8 cellular contexts compared by ENCODE assay signal in the genomic region with DNA sequence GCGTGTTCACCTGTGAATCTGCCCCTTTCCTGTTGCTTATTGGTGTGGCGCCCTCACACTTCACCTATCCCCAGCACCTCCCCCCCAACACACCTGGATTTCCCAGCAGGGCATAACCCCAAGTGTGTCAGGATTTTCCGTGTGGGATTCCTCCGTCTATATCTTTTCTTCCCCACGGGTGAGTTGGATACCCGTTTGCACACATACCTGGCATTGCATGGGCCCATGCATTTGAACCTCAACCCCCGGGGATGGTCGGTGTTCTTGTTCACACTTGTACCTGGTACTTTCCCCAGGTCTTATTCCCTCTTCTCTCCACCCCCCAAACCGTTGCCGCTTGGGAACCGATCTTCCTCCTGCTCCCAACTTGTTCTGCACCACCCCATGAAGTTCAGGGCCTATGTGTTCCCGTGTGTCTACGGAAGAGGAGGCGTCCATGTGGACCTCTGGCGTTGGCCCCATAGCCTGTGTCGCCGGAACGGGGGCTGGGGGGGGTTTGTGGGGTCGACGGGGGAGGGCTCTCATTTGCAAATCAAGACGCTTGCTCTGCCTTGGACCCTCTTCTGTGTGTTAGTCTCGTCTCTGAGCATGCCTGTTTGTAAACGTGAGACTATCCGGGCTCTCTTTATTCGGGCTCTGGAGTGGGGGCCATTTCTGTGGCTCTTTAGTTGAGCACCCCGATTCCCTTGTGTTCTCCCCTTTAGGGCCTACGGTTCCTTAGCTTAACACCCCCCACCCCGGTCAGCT. TPM values are rescaled to one million over a fixed set of nuclear protein-coding genes. Genes with fewer than 3 reads are reported as not detected.
DNase-seq lines count a peak whose midpoint lies in the region; ATAC-seq, FAIRE-seq and TF ChIP-seq lines count a peak whose summit lies in the region.

No MANE protein-coding gene starts in this region.

- H3K27ac Mint-ChIP-seq in activated naive CD8-positive, alpha-beta T cell treated with anti-CD3 and anti-CD28 coated beads, Interleukin-2, amount 10 ng/mL, durations not matched to agents 7 days and 5 days = peak overlapping the region; percentile 88

- H3K27me3 Mint-ChIP-seq in activated naive CD8-positive, alpha-beta T cell treated with anti-CD3 and anti-CD28 coated beads, Interleukin-2, amount 10 ng/mL, durations not matched to agents 7 days and 5 days = peaks cover 4% of the 10 kb centered on the region

- peaks cover 30% of the 10 kb centered on the region for H3K4me1 Mint-ChIP-seq in activated naive CD8-positive, alpha-beta T cell treated with anti-CD3 and anti-CD28 coated beads, Interleukin-2, amount 10 ng/mL, durations not matched to agents 7 days and 5 days

- H3K9ac ChIP-seq in kidney (ENCODE audit: low read length in 2 of 2) = peak overlapping the region in 1 of 2 donors; percentile 40

- H3K27me3 ChIP-seq in stomach = no peaks in the 10 kb centered on the region

- peak overlapping the region; percentile 91 for H3K4me3 Mint-ChIP-seq in activated naive CD8-positive, alpha-beta T cell treated with anti-CD3 and anti-CD28 coated beads, Interleukin-2, amount 10 ng/mL, durations not matched to agents 7 days and 5 days

- FAIRE-seq in kidney (lab: Jason Lieb, UNC) = no peak

- H3K4me1 ChIP-seq in kidney (ENCODE audit: control insufficient read depth in 1 of 2, insufficient read depth in 1 of 2, low read depth in 1 of 2, low read length in 2 of 2) (peaks cover 0 to 15% of the 10 kb centered on the region in 2 donors), stomach (peaks cover 21 to 53% (median 45%) of the 10 kb centered on the region in 4 donors)

- no peak for TF ChIP-seq CTCF in kidney (IDR thresholded peaks at IDR 0.05; ENCODE audit: borderline replicate concordance, extremely low read depth, insufficient read depth)
- no peak for TF ChIP-seq CTCF in stomach (IDR thresholded peaks at IDR 0.05)

- H3K9me3 ChIP-seq in kidney (ENCODE audit: control insufficient read depth in 1 of 2, low read length in 2 of 2) (no peaks in the 10 kb centered on the region), stomach (no peaks in the 10 kb centered on the region)

- peak overlapping the region; percentile 86 for H3K4me3 ChIP-seq in GM08714 (ENCODE audit: low read length)
- H3K4me3 ChIP-seq in kidney (ENCODE audit: low read length in 2 of 2) = peak overlapping the region; percentile 73 to 79
- peak overlapping the region; percentile 70 to 95 (median 90) for H3K4me3 ChIP-seq in stomach

- H3K36me3 ChIP-seq in kidney (ENCODE audit: control insufficient read depth in 1 of 2, insufficient read depth in 2 of 2, low read length in 2 of 2) = peaks cover 0 to 10% of the 10 kb centered on the region in 2 donors
- H3K36me3 ChIP-seq in stomach = peaks cover 35 to 39% (median 38%) of the 10 kb centered on the region in 4 donors

- WGBS in stomach, 5 donors = 2 to 5% (median 3%) methylated on average over 27 to 28 of the region's 28 CpGs

- TF ChIP-seq POLR2A in stomach (IDR thresholded peaks at IDR 0.05) = no peak

- peaks cover 10% of the 10 kb centered on the region for H3K36me3 Mint-ChIP-seq in activated naive CD8-positive, alpha-beta T cell treated with anti-CD3 and anti-CD28 coated beads, Interleukin-2, amount 10 ng/mL, durations not matched to agents 7 days and 5 days

- DNase-seq in NAMALWA (ENCODE audit: low spot score) (peak; percentile 86), kidney (no peak), stomach (no peak), GM03348 (ENCODE audit: low spot score) (no peak), NCI-H2029 (lab: John Stamatoyannopoulos, UW) (no peak)
- peak; percentile 48 for DNase-seq in activated naive CD8-positive, alpha-beta T cell treated with anti-CD3 and anti-CD28 coated beads, Interleukin-2, amount 10 ng/mL, durations not matched to agents 7 days and 5 days

- intact Hi-C loops in kidney (cut with DNase I) = no loop called here
- intact Hi-C loops in stomach (cut with DNase I; ENCODE audit: low total_unique reads) = no loop called here

- no peak for TF ChIP-seq EP300 in stomach (IDR thresholded peaks at IDR 0.05)

- peak overlapping the region; percentile 11 to 37 for H3K27ac ChIP-seq in kidney (ENCODE audit: low read depth in 2 of 2, low read length in 2 of 2)
- peak overlapping the region; percentile 92 to 99 (median 96) for H3K27ac ChIP-seq in stomach

- POLR2A ChIA-PET in activated naive CD8-positive, alpha-beta T cell treated with anti-CD3 and anti-CD28 coated beads, Interleukin-2, amount 10 ng/mL, durations not matched to agents 7 days and 5 days (lab: Charles Lee) = interaction anchor here (0.7 to 5.3 kb wide), 9 partner anchors 13 to 139 kb away, joined by 3 to 68 read pairs (median 4); partner anchors contain the start of genes ALDH16A1, NOSIP, PRMT1 and PRRG2

- no peak for ATAC-seq in activated naive CD8-positive, alpha-beta T cell treated with anti-CD3 and anti-CD28 coated beads, Interleukin-2, amount 10 ng/mL, durations not matched to agents 7 days and 5 days (ENCODE audit: low read depth)
- ATAC-seq in HG03442 (IDR thresholded peaks at IDR 0.05; ENCODE audit: unreplicated experiment) = no peak

- no peaks in the 10 kb centered on the region for H3K9me3 Mint-ChIP-seq in activated naive CD8-positive, alpha-beta T cell treated with anti-CD3 and anti-CD28 coated beads, Interleukin-2, amount 10 ng/mL, durations not matched to agents 7 days and 5 days

RNA-seq across cellular contexts. Expression of gene PRR12, which starts 1.7 kb away (rescaled TPM):
- total RNA-seq in activated naive CD8-positive, alpha-beta T cell treated with anti-CD3 and anti-CD28 coated beads, Interleukin-2, amount 10 ng/mL, durations not matched to agents 7 days and 5 days = 10 to 100 TPM; 49.7 TPM
- total RNA-seq in kidney = 27.4 TPM
- polyA plus RNA-seq in kidney (ENCODE audit: insufficient read depth, low read depth, low replicate concordance) = 4.9 TPM
- 10 to 100 TPM in 3 of 5 donors, 1 to 10 TPM in 2; 4.6 to 88.3 (median 13.9) TPM for total RNA-seq in stomach
- polyA plus RNA-seq in stomach = 10 to 100 TPM in 1 of 3 donors, 1 to 10 TPM in 2; 3.1 to 16.7 (median 5.6) TPM

RNA-seq across cellular contexts. Expression of gene PRRG2, which starts 11.5 kb away (rescaled TPM):
- total RNA-seq in activated naive CD8-positive, alpha-beta T cell treated with anti-CD3 and anti-CD28 coated beads, Interleukin-2, amount 10 ng/mL, durations not matched to agents 7 days and 5 days = 1 to 10 TPM; 1.5 to 2.3 TPM
- total RNA-seq in kidney (14.9 TPM), stomach (10 to 100 TPM in 1 of 5 donors, 1 to 10 TPM in 2, not detected in 2; 5.9 to 12.5 (median 10.0) TPM)
- polyA plus RNA-seq in kidney (ENCODE audit: insufficient read depth, low read depth, low replicate concordance) (17.6 TPM), stomach (10 to 100 TPM in 1 of 3 donors, 1 to 10 TPM in 2; 8.6 to 14.7 (median 9.0) TPM)

RNA-seq across cellular contexts. Expression of gene NOSIP, which starts 12.3 kb away (rescaled TPM):
- total RNA-seq in activated naive CD8-positive, alpha-beta T cell treated with anti-CD3 and anti-CD28 coated beads, Interleukin-2, amount 10 ng/mL, durations not matched to agents 7 days and 5 days = 100 to 1,000 TPM; 122 to 125 TPM
- 52.8 TPM for total RNA-seq in kidney
- 122 TPM for polyA plus RNA-seq in kidney (ENCODE audit: insufficient read depth, low read depth, low replicate concordance)
- total RNA-seq in stomach = 100 to 1,000 TPM in 1 of 5 donors, 10 to 100 TPM in 4; 18.1 to 354 (median 70.5) TPM
- 100 to 1,000 TPM in 2 of 3 donors, 10 to 100 TPM in 1; 94.6 to 154 (median 113) TPM for polyA plus RNA-seq in stomach

RNA-seq across cellular contexts. Expression of gene RRAS, which starts 47.3 kb away (rescaled TPM):
- total RNA-seq in activated naive CD8-positive, alpha-beta T cell treated with anti-CD3 and anti-CD28 coated beads, Interleukin-2, amount 10 ng/mL, durations not matched to agents 7 days and 5 days = 10 to 100 TPM; 12.3 to 14.9 TPM
- total RNA-seq in kidney = 92.3 TPM
- polyA plus RNA-seq in kidney (ENCODE audit: insufficient read depth, low read depth, low replicate concordance) = 140 TPM
- 100 to 1,000 TPM in 1 of 5 donors, 10 to 100 TPM in 3, 1 to 10 TPM in 1; 7.7 to 138 (median 63.9) TPM for total RNA-seq in stomach
- 100 to 1,000 TPM; 126 to 145 (median 130) TPM for polyA plus RNA-seq in stomach

RNA-seq across cellular contexts. Expression of gene SCAF1, which starts 49.4 kb away (rescaled TPM):
- total RNA-seq in activated naive CD8-positive, alpha-beta T cell treated with anti-CD3 and anti-CD28 coated beads, Interleukin-2, amount 10 ng/mL, durations not matched to agents 7 days and 5 days = 10 to 100 TPM; 64.7 to 66.9 TPM
- total RNA-seq in kidney (69.0 TPM), stomach (10 to 100 TPM in 4 of 5 donors, 1 to 10 TPM in 1; 8.3 to 41.7 (median 19.8) TPM)
- polyA plus RNA-seq in kidney (ENCODE audit: insufficient read depth, low read depth, low replicate concordance) (18.1 TPM), stomach (10 to 100 TPM in 2 of 3 donors, 1 to 10 TPM in 1; 8.9 to 19.7 (median 12.1) TPM)

Comparison
In these comparisons a context has a peak if more than half of its experiments do, and no peak if none do; other contexts are left out.
1. DNase-seq: peak in NAMALWA (single experiment) and activated naive CD8-positive, alpha-beta T cell treated with anti-CD3 and anti-CD28 coated beads, Interleukin-2, amount 10 ng/mL, durations not matched to agents 7 days and 5 days (single experiment); none in kidney (single experiment), stomach (single experiment), GM03348 (single experiment) and NCI-H2029 (single experiment).
2. Peak in every context shown above with its lines, with median percentiles within 50 percentile points of each other: H3K4me3 ChIP-seq.